ENCODE assay signal across 16 cellular contexts in the genomic region with DNA sequence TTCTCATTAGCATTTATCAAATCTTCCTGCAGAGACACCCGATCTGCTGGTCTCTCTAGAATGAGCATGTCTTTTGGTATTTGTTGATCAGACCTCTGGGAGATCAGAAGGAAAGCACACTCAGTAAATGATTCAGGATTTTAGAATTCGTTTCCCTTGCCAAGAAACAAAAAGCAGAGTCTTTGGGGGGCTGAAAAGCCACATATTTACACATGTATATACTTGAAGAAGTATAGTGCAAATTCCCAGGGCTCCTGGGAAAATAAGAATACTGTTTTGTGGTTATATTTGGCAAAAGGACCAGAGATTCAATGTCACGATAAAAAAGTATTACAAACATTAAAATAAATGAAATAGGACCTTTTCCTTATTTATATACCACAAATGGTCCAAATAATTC.
DNase-seq lines count a peak whose midpoint lies in the region; ATAC-seq and TF ChIP-seq lines count a peak whose summit lies in the region.
"Had no signal": no experiment of that assay in that cellular context is flagged by ENCODE, and none has a peak within 500 bp of the region (broad histone marks: within the 10 kb centered on the region; RNA-seq: fewer than 3 reads in every experiment).

No MANE protein-coding gene starts in this region.

- ATAC-seq in SK-N-SH treated with all-trans-retinoic acid at 6 μM for 48 hours: peak; percentile 94
- ATAC-seq: activated CD8-positive, alpha-beta memory T cell treated with anti-CD3 and anti-CD28 coated beads, Interleukin-2, amount 10 ng/mL, durations not matched to agents 7 days and 5 days; stimulated activated naive CD8-positive, alpha-beta T cell treated with anti-CD3 and anti-CD28 coated beads, Interleukin-15, Interleukin-2, amounts not matched to agents 100 U/mL and 50 U/mL, for 24 hours had no signal

- H3K4me3 ChIP-seq in fibroblast of the aortic adventitia (ENCODE audit: low read depth, low read length) (no peak overlapping the region), subcutaneous abdominal adipose tissue (ENCODE audit: low read depth in 1 of 5, low read length in 5 of 5) (no peak overlapping the region), H7 (ENCODE audit: insufficient read depth, low read depth, low read length) (no peak overlapping the region)
- H3K4me3 ChIP-seq: adrenal gland, PC-9 had no signal

- no peaks in the 10 kb centered on the region for H3K27me3 ChIP-seq in subcutaneous abdominal adipose tissue (ENCODE audit: control insufficient read depth in 5 of 5, insufficient read depth in 4 of 5, low read length in 5 of 5)
- no peaks in the 10 kb centered on the region for H3K27me3 ChIP-seq in H7 (ENCODE audit: control insufficient read depth, insufficient read depth, low read length)
- H3K27me3 ChIP-seq: adrenal gland had no signal

- peak; percentile 30 for DNase-seq in NCI-H2171 treated with DMSO at 0.1 percent for 48 hours (lab: John Stamatoyannopoulos, UW)
- DNase-seq in NCI-H2171 (lab: John Stamatoyannopoulos, UW): no peak
- peak; percentile 82 for DNase-seq in fibroblast of the aortic adventitia (ENCODE audit: low read depth)
- DNase-seq in H7: no peak
- no peak for DNase-seq in effector CD8-positive, alpha-beta T cell (lab: John Stamatoyannopoulos, UW)
- no peak for DNase-seq in iPS-NIHi7 (ENCODE audit: extremely low spot score)
- DNase-seq: activated CD8-positive, alpha-beta memory T cell treated with anti-CD3 and anti-CD28 coated beads, Interleukin-2, amount 10 ng/mL, durations not matched to agents 7 days and 5 days; adrenal gland; left cardiac atrium; NCI-H2029; nucleus accumbens; PC-9; stimulated activated CD4-positive, alpha-beta T cell treated with anti-CD3 and anti-CD28 coated beads, Interleukin-1b, Interleukin-23, amount 100 ng/mL, for 48 hours; stimulated activated naive CD8-positive, alpha-beta T cell treated with anti-CD3 and anti-CD28 coated beads, Interleukin-15, Interleukin-2, amounts not matched to agents 100 U/mL and 50 U/mL, for 24 hours had no signal

- no peak for TF ChIP-seq CTCF in fibroblast of the aortic adventitia (IDR thresholded peaks at IDR 0.05; ENCODE audit: insufficient read depth, low read length)

- H3K9me3 ChIP-seq in subcutaneous abdominal adipose tissue (ENCODE audit: control insufficient read depth in 5 of 5, low read length in 5 of 5): no peaks in the 10 kb centered on the region
- H3K9me3 ChIP-seq: adrenal gland had no signal

- peaks cover 0 to 21% (median 11%) of the 10 kb centered on the region in 5 donors for H3K4me1 ChIP-seq in subcutaneous abdominal adipose tissue (ENCODE audit: control insufficient read depth in 5 of 5, insufficient read depth in 5 of 5, low read length in 5 of 5)
- H3K4me1 ChIP-seq: adrenal gland had no signal

- H3K27ac ChIP-seq in subcutaneous abdominal adipose tissue (ENCODE audit: low read depth, low read length): peak overlapping the region; percentile 13
- H3K27ac ChIP-seq: adrenal gland, PC-9 had no signal

- no peaks in the 10 kb centered on the region for H3K36me3 ChIP-seq in subcutaneous abdominal adipose tissue (ENCODE audit: control insufficient read depth in 5 of 5, insufficient read depth in 5 of 5, low read length in 5 of 5)
- no peaks in the 10 kb centered on the region for H3K36me3 ChIP-seq in H7 (replicated peaks; ENCODE audit: control insufficient read depth, insufficient read depth, low read length)
- H3K36me3 ChIP-seq: adrenal gland had no signal

- H3K9ac ChIP-seq in subcutaneous abdominal adipose tissue (ENCODE audit: low read length in 5 of 5): no peak overlapping the region

TF ChIP-seq in SK-N-SH treated with all-trans-retinoic acid at 6 μM for 48 hours, 23 proteins besides CTCF, POLR2A, EP300 and RAD21 (continues in another document):
- TF ChIP-seq ZNF8 (CRISPR knock-in tag; IDR thresholded peaks at IDR 0.05): no peak
- no peak for TF ChIP-seq ARNTL (CRISPR knock-in tag; IDR thresholded peaks at IDR 0.05; ENCODE audit: borderline replicate concordance, low read depth)
- no peak for TF ChIP-seq SNAI2 (CRISPR knock-in tag; IDR thresholded peaks at IDR 0.05)
- TF ChIP-seq ZC3H10 (CRISPR knock-in tag; IDR thresholded peaks at IDR 0.05): 0 out of 2 replicates have a peak, but pooled peaks have one; percentile 54
- TF ChIP-seq, protein P1, sequence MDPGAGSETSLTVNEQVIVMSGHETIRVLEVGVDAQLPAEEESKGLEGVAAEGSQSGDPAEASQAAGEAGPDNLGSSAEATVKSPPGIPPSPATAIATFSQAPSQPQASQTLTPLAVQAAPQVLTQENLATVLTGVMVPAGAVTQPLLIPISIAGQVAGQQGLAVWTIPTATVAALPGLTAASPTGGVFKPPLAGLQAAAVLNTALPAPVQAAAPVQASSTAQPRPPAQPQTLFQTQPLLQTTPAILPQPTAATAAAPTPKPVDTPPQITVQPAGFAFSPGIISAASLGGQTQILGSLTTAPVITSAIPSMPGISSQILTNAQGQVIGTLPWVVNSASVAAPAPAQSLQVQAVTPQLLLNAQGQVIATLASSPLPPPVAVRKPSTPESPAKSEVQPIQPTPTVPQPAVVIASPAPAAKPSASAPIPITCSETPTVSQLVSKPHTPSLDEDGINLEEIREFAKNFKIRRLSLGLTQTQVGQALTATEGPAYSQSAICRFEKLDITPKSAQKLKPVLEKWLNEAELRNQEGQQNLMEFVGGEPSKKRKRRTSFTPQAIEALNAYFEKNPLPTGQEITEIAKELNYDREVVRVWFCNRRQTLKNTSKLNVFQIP (CRISPR knock-in tag; IDR thresholded peaks at IDR 0.05; ENCODE audit: borderline replicate concordance, low read depth): no peak; the same call in 1 of the 2 replicates
- no peak for TF ChIP-seq ZFP3 (CRISPR knock-in tag; IDR thresholded peaks at IDR 0.05)
- TF ChIP-seq, protein P2, sequence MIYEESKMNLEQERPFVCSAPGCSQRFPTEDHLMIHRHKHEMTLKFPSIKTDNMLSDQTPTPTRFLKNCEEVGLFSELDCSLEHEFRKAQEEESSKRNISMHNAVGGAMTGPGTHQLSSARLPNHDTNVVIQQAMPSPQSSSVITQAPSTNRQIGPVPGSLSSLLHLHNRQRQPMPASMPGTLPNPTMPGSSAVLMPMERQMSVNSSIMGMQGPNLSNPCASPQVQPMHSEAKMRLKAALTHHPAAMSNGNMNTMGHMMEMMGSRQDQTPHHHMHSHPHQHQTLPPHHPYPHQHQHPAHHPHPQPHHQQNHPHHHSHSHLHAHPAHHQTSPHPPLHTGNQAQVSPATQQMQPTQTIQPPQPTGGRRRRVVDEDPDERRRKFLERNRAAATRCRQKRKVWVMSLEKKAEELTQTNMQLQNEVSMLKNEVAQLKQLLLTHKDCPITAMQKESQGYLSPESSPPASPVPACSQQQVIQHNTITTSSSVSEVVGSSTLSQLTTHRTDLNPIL (CRISPR knock-in tag; IDR thresholded peaks at IDR 0.05; ENCODE audit: low read depth): no peak
- TF ChIP-seq TOX (CRISPR knock-in tag; IDR thresholded peaks at IDR 0.05; ENCODE audit: borderline replicate concordance): peak; percentile 97
- peak; percentile 65 for TF ChIP-seq ISL1 (CRISPR knock-in tag; IDR thresholded peaks at IDR 0.05)
- no peak for TF ChIP-seq ZNF70 (CRISPR knock-in tag; IDR thresholded peaks at IDR 0.05)
- no peak for TF ChIP-seq OSR1 (CRISPR knock-in tag; IDR thresholded peaks at IDR 0.05)
- TF ChIP-seq, protein P3, sequence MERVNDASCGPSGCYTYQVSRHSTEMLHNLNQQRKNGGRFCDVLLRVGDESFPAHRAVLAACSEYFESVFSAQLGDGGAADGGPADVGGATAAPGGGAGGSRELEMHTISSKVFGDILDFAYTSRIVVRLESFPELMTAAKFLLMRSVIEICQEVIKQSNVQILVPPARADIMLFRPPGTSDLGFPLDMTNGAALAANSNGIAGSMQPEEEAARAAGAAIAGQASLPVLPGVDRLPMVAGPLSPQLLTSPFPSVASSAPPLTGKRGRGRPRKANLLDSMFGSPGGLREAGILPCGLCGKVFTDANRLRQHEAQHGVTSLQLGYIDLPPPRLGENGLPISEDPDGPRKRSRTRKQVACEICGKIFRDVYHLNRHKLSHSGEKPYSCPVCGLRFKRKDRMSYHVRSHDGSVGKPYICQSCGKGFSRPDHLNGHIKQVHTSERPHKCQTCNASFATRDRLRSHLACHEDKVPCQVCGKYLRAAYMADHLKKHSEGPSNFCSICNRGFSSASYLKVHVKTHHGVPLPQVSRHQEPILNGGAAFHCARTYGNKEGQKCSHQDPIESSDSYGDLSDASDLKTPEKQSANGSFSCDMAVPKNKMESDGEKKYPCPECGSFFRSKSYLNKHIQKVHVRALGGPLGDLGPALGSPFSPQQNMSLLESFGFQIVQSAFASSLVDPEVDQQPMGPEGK (CRISPR knock-in tag; IDR thresholded peaks at IDR 0.05; ENCODE audit: borderline replicate concordance): 0 out of 2 replicates have a peak, but pooled peaks have one; percentile 43
- TF ChIP-seq ZNF565 (CRISPR knock-in tag; conservative IDR thresholded peaks at IDR 0.05; ENCODE audit: low read depth): no peak
- no peak for TF ChIP-seq PPARA (CRISPR knock-in tag; IDR thresholded peaks at IDR 0.05; ENCODE audit: borderline replicate concordance)
- TF ChIP-seq, protein P4, sequence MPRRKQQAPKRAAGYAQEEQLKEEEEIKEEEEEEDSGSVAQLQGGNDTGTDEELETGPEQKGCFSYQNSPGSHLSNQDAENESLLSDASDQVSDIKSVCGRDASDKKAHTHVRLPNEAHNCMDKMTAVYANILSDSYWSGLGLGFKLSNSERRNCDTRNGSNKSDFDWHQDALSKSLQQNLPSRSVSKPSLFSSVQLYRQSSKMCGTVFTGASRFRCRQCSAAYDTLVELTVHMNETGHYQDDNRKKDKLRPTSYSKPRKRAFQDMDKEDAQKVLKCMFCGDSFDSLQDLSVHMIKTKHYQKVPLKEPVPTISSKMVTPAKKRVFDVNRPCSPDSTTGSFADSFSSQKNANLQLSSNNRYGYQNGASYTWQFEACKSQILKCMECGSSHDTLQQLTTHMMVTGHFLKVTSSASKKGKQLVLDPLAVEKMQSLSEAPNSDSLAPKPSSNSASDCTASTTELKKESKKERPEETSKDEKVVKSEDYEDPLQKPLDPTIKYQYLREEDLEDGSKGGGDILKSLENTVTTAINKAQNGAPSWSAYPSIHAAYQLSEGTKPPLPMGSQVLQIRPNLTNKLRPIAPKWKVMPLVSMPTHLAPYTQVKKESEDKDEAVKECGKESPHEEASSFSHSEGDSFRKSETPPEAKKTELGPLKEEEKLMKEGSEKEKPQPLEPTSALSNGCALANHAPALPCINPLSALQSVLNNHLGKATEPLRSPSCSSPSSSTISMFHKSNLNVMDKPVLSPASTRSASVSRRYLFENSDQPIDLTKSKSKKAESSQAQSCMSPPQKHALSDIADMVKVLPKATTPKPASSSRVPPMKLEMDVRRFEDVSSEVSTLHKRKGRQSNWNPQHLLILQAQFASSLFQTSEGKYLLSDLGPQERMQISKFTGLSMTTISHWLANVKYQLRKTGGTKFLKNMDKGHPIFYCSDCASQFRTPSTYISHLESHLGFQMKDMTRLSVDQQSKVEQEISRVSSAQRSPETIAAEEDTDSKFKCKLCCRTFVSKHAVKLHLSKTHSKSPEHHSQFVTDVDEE (CRISPR knock-in tag; IDR thresholded peaks at IDR 0.05): no peak
- no peak for TF ChIP-seq CSDC2 (CRISPR knock-in tag; IDR thresholded peaks at IDR 0.05)

Comparison
In these comparisons a context has a peak if more than half of its experiments do, and no peak if none do; other contexts are left out.
1. DNase-seq: peak in NCI-H2171 treated with DMSO at 0.1 percent for 48 hours (single experiment) and fibroblast of the aortic adventitia (single experiment); none in NCI-H2171 (single experiment), H7 (single experiment), effector CD8-positive, alpha-beta T cell (single experiment) and iPS-NIHi7 (single experiment).